1 cellular context compared by ENCODE assay signal in the genomic region with DNA sequence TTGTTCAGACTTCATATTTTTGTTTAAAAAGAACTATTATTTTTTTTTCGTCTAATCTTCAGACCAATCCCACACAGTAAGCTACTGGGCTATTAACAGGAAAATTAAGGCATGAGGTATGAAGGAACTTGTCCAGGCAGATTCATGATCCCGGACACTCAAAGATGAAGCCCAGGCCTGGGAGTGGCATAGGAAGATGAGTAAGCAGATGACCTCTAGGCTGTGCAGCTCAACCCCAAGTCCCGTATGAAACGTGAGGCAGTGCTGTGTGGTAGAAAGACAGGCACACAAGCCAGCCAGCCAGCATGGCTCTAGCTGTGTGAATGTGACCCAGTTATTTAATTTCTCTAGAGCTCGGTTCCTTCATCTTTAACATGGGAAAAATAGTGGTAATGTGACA.
TF ChIP-seq lines count a peak whose summit lies in the region.

No MANE protein-coding gene starts in this region.

TF ChIP-seq in K562, 482 proteins besides CTCF, POLR2A, EP300 and RAD21 (continued from another document):
- TF ChIP-seq, protein P1, sequence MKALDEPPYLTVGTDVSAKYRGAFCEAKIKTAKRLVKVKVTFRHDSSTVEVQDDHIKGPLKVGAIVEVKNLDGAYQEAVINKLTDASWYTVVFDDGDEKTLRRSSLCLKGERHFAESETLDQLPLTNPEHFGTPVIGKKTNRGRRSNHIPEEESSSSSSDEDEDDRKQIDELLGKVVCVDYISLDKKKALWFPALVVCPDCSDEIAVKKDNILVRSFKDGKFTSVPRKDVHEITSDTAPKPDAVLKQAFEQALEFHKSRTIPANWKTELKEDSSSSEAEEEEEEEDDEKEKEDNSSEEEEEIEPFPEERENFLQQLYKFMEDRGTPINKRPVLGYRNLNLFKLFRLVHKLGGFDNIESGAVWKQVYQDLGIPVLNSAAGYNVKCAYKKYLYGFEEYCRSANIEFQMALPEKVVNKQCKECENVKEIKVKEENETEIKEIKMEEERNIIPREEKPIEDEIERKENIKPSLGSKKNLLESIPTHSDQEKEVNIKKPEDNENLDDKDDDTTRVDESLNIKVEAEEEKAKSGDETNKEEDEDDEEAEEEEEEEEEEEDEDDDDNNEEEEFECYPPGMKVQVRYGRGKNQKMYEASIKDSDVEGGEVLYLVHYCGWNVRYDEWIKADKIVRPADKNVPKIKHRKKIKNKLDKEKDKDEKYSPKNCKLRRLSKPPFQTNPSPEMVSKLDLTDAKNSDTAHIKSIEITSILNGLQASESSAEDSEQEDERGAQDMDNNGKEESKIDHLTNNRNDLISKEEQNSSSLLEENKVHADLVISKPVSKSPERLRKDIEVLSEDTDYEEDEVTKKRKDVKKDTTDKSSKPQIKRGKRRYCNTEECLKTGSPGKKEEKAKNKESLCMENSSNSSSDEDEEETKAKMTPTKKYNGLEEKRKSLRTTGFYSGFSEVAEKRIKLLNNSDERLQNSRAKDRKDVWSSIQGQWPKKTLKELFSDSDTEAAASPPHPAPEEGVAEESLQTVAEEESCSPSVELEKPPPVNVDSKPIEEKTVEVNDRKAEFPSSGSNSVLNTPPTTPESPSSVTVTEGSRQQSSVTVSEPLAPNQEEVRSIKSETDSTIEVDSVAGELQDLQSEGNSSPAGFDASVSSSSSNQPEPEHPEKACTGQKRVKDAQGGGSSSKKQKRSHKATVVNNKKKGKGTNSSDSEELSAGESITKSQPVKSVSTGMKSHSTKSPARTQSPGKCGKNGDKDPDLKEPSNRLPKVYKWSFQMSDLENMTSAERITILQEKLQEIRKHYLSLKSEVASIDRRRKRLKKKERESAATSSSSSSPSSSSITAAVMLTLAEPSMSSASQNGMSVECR (CRISPR knock-in tag; IDR thresholded peaks at IDR 0.05) = no peak
